ENCODE assay signal across 17 cellular contexts in the genomic region with DNA sequence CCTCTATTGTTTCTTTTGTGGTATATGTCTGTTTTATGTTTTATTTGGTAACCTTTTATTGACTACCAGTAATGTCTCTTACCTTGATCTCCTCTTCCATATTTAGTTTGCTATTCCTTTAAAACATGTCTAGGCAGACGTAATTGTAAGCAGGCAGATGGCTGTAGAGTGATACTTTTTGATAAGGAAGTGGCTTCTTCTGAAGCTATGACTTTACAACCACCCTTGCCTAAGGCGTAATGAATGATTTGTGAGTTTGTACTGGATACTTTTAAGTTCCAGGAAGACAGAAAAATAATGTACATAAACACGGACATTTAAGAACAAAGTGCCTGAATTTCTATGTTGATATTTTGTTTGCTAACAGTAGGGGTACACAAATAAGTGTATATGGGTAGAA.
DNase-seq lines count a peak whose midpoint lies in the region; FAIRE-seq and TF ChIP-seq lines count a peak whose summit lies in the region.
"Had no signal": no experiment of that assay in that cellular context is flagged by ENCODE, and none has a peak within 500 bp of the region (broad histone marks: within the 10 kb centered on the region; RNA-seq: fewer than 3 reads in every experiment).

No MANE protein-coding gene starts in this region.

- DNase-seq in ELR (ENCODE audit: low read depth) (peak; percentile 35), NCI-H2171 treated with DMSO at 0.1 percent for 48 hours (lab: John Stamatoyannopoulos, UW) (peak; percentile 74), bronchial epithelial cell (ENCODE audit: low read depth) (peak; percentile 19), left kidney (ENCODE audit: low read depth, low spot score) (peak; percentile 6), AG08396 (ENCODE audit: low spot score) (no peak), occipital lobe (lab: John Stamatoyannopoulos, UW) (no peak), hippocampal formation (lab: John Stamatoyannopoulos, UW) (no peak)
- DNase-seq: ACHN, AML-193, EL, GOT3, NCI-H1694 treated with DMSO at 0.1 percent for 48 hours, NCI-H2227 treated with DMSO at 0.1 percent for 48 hours, NCI-H524 treated with DMSO at 0.1 percent for 48 hours, SJCRH30 had no signal

- no peak for TF ChIP-seq CTCF in bronchial epithelial cell (IDR thresholded peaks at IDR 0.05; ENCODE audit: insufficient read depth, low read length, severe bottlenecking)

- no peaks in the 10 kb centered on the region for H3K27me3 ChIP-seq in bronchial epithelial cell (ENCODE audit: control insufficient read depth, insufficient read depth, low read length)
- H3K27me3 ChIP-seq: SJCRH30 had no signal

- FAIRE-seq in bronchial epithelial cell (lab: Jason Lieb, UNC) = no peak
- FAIRE-seq: GM12891, GM18507 had no signal

- H3K4me3 ChIP-seq in bronchial epithelial cell (ENCODE audit: low read depth, low read length) = no peak overlapping the region
- H3K4me3 ChIP-seq: SJCRH30 had no signal

- no peaks in the 10 kb centered on the region for H3K36me3 ChIP-seq in bronchial epithelial cell (ENCODE audit: control insufficient read depth, insufficient read depth, low read length)

Comparison
In these comparisons a context has a peak if more than half of its experiments do, and no peak if none do; other contexts are left out.
1. DNase-seq: peak in ELR (single experiment), NCI-H2171 treated with DMSO at 0.1 percent for 48 hours (single experiment), bronchial epithelial cell (single experiment) and left kidney (single experiment); none in AG08396 (single experiment), occipital lobe (single experiment) and hippocampal formation (0 of 2).